8 cellular contexts compared by ENCODE assay signal in genomic region chr4:182809417-182810102, GRCh38.
DNase-seq lines count a peak whose midpoint lies in the region; ATAC-seq, FAIRE-seq and TF ChIP-seq lines count a peak whose summit lies in the region.

No MANE protein-coding gene starts in this region.

- CTCF ChIA-PET in activated CD4-positive, alpha-beta T cell treated with anti-CD3 and anti-CD28 coated beads for 36 hours (lab: Charles Lee), result no interaction called here
- CTCF ChIA-PET in HepG2 (lab: Yijun Ruan, JAX; ENCODE audit: low intra/inter-chr PET ratio, low total read pairs), result interaction anchor here (0.7 to 1.8 kb wide), 2 partner anchors 116 kb away, joined by 6 read pairs; no protein-coding TSS in a partner anchor

- FAIRE-seq in HepG2 (lab: Jason Lieb, UNC), result no peak

- no peaks in the 10 kb centered on the region for H3K79me2 ChIP-seq in HepG2 (ENCODE audit: insufficient read depth, low read length)

- no peak overlapping the region for H3K4me2 ChIP-seq in HepG2 (ENCODE audit: low read depth, low read length)

- no peak for TF ChIP-seq POLR2A in HepG2 (IDR thresholded peaks at IDR 0.05; ENCODE audit: insufficient read depth in 1 of 2, low read depth in 2 of 2, low read length in 2 of 2)

- H4K20me1 ChIP-seq in HepG2 (ENCODE audit: insufficient read depth, low read length), result no peaks in the 10 kb centered on the region

- no peak overlapping the region for H3K27ac Mint-ChIP-seq in activated CD4-positive, alpha-beta T cell treated with anti-CD3 and anti-CD28 coated beads for 36 hours

- peaks cover 8% of the 10 kb centered on the region for H3K4me1 Mint-ChIP-seq in activated CD4-positive, alpha-beta T cell treated with anti-CD3 and anti-CD28 coated beads for 36 hours

- no peak for TF ChIP-seq EP300 in HepG2 (IDR thresholded peaks at IDR 0.05; ENCODE audit: low read depth in 2 of 2, low read length in 2 of 2)
- TF ChIP-seq EP300 in HepG2 (CRISPR knock-in tag; IDR thresholded peaks at IDR 0.05; ENCODE audit: borderline replicate concordance), result no peak

- WGBS in HepG2 (ENCODE audit: low lambda C conversion rate), result 0% methylated on average over 2 of the region's 5 CpGs

- H3K27me3 Mint-ChIP-seq in activated CD4-positive, alpha-beta T cell treated with anti-CD3 and anti-CD28 coated beads for 36 hours, result peaks cover 4% of the 10 kb centered on the region

- no peak overlapping the region for H2AFZ ChIP-seq in HepG2 (ENCODE audit: low read length)

- no peaks in the 10 kb centered on the region; a peak in 1 of 5 replicates for H3K27me3 ChIP-seq in HepG2 (ENCODE audit: control insufficient read depth in 1 of 2, insufficient read depth in 2 of 2, low read length in 2 of 2)

- peak; percentile 24 for ATAC-seq in activated CD4-positive, alpha-beta T cell treated with anti-CD3 and anti-CD28 coated beads for 36 hours
- ATAC-seq in HG02588 (IDR thresholded peaks at IDR 0.05; ENCODE audit: unreplicated experiment), result peak; percentile 20
- peak; percentile 54 for ATAC-seq in HepG2

- no TSS peak for BruUV-seq in HepG2 (replicated peaks; lab: Mats Ljungman, UMichigan)

- no peak overlapping the region for H3K4me3 ChIP-seq in HepG2 (replicated peaks in 1 of 3; ENCODE audit: insufficient read depth in 1 of 3, low read depth in 2 of 3, low read length in 3 of 3)

- peaks cover 3% of the 10 kb centered on the region for H3K36me3 Mint-ChIP-seq in activated CD4-positive, alpha-beta T cell treated with anti-CD3 and anti-CD28 coated beads for 36 hours (ENCODE audit: low read depth)

- intact Hi-C loops in activated CD4-positive, alpha-beta T cell treated with anti-CD3 and anti-CD28 coated beads for 36 hours (cut with DNase I, micrococcal nuclease), result loop anchor here (1.0 to 10.0 kb wide), 6 partner anchors 107 to 1665 kb away; partner anchors contain the start of genes CDKN2AIP (in 1 of the 2) and DCTD (in 1 of the 2)
- intact Hi-C loops in HepG2 (cut with micrococcal nuclease; ENCODE audit: unreplicated experiment), result no loop called here

- H3K4me1 ChIP-seq in HepG2 (ENCODE audit: insufficient read depth, low read length), result no peaks in the 10 kb centered on the region

- peaks cover 12% of the 10 kb centered on the region for H3K9me3 Mint-ChIP-seq in activated CD4-positive, alpha-beta T cell treated with anti-CD3 and anti-CD28 coated beads for 36 hours (ENCODE audit: low read depth)

- peak; percentile 63 for TF ChIP-seq CTCF in HepG2 (CRISPR knock-in tag; IDR thresholded peaks at IDR 0.05)

- H3K9me3 ChIP-seq in HepG2 (ENCODE audit: low read length), result peaks cover 4% of the 10 kb centered on the region; the same call in 1 of the 2 replicates

- no peak overlapping the region for H3K27ac ChIP-seq in HepG2 (ENCODE audit: extremely low read length, insufficient read depth, low read length)

- no peak for TF ChIP-seq RAD21 in HepG2 (CRISPR knock-in tag; IDR thresholded peaks at IDR 0.05)

- H3K9ac ChIP-seq in HepG2 (ENCODE audit: insufficient read depth, low read depth, low read length), result no peak overlapping the region

- POLR2A ChIA-PET in activated CD4-positive, alpha-beta T cell treated with anti-CD3 and anti-CD28 coated beads for 36 hours (lab: Charles Lee), result no interaction called here
- POLR2A ChIA-PET in HepG2 (lab: Yijun Ruan, JAX), result no interaction called here

- no peaks in the 10 kb centered on the region for H3K36me3 ChIP-seq in HepG2 (replicated peaks in 1 of 2; ENCODE audit: control insufficient read depth in 1 of 2, insufficient read depth in 2 of 2, low read length in 2 of 2)

- no peak overlapping the region for H3K4me3 Mint-ChIP-seq in activated CD4-positive, alpha-beta T cell treated with anti-CD3 and anti-CD28 coated beads for 36 hours

- in situ Hi-C loops in HepG2 (cut with HindIII; ENCODE audit: extremely low pct_ligation_motif_present, low pct_unique_long_range_greater_than_20kb), result loop anchor here (5.0 to 25.0 kb wide), 3 partner anchors 113 to 1247 kb away; no protein-coding TSS in a partner anchor

- DNase-seq in activated CD4-positive, alpha-beta T cell treated with anti-CD3 and anti-CD28 coated beads for 36 hours, result peak; percentile 55
- no peak for DNase-seq in activated CD4-positive, alpha-beta T cell treated with anti-CD3 and anti-CD28 coated beads, Interleukin-2, amount 50 U/mL, for 1 hour
- DNase-seq in NCI-H69 (lab: John Stamatoyannopoulos, UW), result peak; percentile 39
- peak; percentile 6 for DNase-seq in HepG2 (ENCODE audit: low spot score)
- DNase-seq in GM19238 (ENCODE audit: insufficient read length, low spot score), result no peak
- DNase-seq in CD1c-positive myeloid dendritic cell (ENCODE audit: extremely low spot score), result no peak
- DNase-seq in NOMO-1 treated with dmso at 0.1 percent for 144 hours (lab: John Stamatoyannopoulos, UW; ENCODE audit: unreplicated experiment), result no peak

TF ChIP-seq in HepG2, 621 proteins besides CTCF, POLR2A, EP300 and RAD21:
- TF ChIP-seq ZNF101 (CRISPR knock-in tag; IDR thresholded peaks at IDR 0.05; ENCODE audit: borderline replicate concordance, low read depth) (no peak), LCORL (IDR thresholded peaks at IDR 0.05) (no peak), LCORL (CRISPR knock-in tag; IDR thresholded peaks at IDR 0.05) (0 out of 2 replicates have a peak, but pooled peaks have one; percentile 29), TOE1 (CRISPR knock-in tag; IDR thresholded peaks at IDR 0.05) (no peak), NCOA5 (CRISPR knock-in tag; IDR thresholded peaks at IDR 0.05) (no peak), STAG1 (CRISPR knock-in tag; IDR thresholded peaks at IDR 0.05) (0 out of 2 replicates have a peak, but pooled peaks have one; percentile 6), ZNF646 (CRISPR knock-in tag; IDR thresholded peaks at IDR 0.05) (peak; percentile 92; the same call in 1 of the 2 replicates), ZNF670 (CRISPR knock-in tag; IDR thresholded peaks at IDR 0.05; ENCODE audit: borderline replicate concordance) (no peak), SMC3 (IDR thresholded peaks at IDR 0.05; ENCODE audit: low read length) (peak; percentile 21; the same call in 1 of the 2 replicates), ZNF333 (CRISPR knock-in tag; IDR thresholded peaks at IDR 0.05; ENCODE audit: borderline replicate concordance) (no peak), ZNF207 (IDR thresholded peaks at IDR 0.05; ENCODE audit: borderline replicate concordance) (0 out of 2 replicates have a peak, but pooled peaks have one; percentile 29)
- TF ChIP-seq, protein P1, sequence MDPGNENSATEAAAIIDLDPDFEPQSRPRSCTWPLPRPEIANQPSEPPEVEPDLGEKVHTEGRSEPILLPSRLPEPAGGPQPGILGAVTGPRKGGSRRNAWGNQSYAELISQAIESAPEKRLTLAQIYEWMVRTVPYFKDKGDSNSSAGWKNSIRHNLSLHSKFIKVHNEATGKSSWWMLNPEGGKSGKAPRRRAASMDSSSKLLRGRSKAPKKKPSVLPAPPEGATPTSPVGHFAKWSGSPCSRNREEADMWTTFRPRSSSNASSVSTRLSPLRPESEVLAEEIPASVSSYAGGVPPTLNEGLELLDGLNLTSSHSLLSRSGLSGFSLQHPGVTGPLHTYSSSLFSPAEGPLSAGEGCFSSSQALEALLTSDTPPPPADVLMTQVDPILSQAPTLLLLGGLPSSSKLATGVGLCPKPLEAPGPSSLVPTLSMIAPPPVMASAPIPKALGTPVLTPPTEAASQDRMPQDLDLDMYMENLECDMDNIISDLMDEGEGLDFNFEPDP (CRISPR knock-in tag; conservative IDR thresholded peaks at IDR 0.05), result 0 out of 2 replicates have a peak, but pooled peaks have one; percentile 73

Comparison
In these comparisons a context has a peak if more than half of its experiments do, and no peak if none do; other contexts are left out.
1. DNase-seq: peak in activated CD4-positive, alpha-beta T cell treated with anti-CD3 and anti-CD28 coated beads for 36 hours (single experiment), NCI-H69 (single experiment) and HepG2 (single experiment); none in activated CD4-positive, alpha-beta T cell treated with anti-CD3 and anti-CD28 coated beads, Interleukin-2, amount 50 U/mL, for 1 hour (single experiment), GM19238 (single experiment), CD1c-positive myeloid dendritic cell (single experiment) and NOMO-1 treated with dmso at 0.1 percent for 144 hours (single experiment).
2. Peak in every context shown above with its lines, with median percentiles within 50 percentile points of each other: ATAC-seq.